ENCODE assay signal across 22 cellular contexts in the genomic region with DNA sequence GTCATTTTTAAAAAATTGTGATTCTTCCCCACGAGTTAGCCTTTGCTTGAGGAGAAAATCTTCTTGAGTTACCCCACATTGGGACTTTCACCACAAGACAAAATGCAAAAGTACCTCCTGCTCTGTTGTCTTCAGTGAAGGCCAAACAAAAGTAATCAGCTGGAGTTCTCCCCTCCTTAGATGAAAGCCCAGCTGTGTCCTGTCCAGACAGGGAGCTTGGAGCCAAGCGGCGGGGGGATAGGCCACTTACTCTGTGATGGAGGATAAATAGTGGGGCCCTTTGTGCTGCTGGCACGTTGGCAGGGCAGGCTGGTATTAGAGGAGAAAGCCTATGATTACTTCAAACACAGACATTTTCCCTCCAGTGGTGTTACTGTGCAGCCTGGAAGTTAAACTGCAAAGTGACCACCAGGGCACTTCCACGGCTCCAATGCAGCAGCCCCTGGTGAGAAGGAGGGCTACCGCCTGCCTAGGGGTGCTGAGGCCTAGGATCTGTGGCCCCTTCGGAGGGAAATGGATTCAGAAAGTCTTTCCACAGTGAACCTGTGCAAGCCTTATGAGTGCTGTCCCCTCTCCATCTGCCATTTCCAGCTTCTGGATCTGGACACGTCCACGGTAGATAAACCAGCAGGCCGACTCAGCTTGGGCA.
DNase-seq lines count a peak whose midpoint lies in the region; TF ChIP-seq lines count a peak whose summit lies in the region.
"Had no signal": no experiment of that assay in that cellular context is flagged by ENCODE, and none has a peak within 500 bp of the region (broad histone marks: within the 10 kb centered on the region; RNA-seq: fewer than 3 reads in every experiment).

No MANE protein-coding gene starts in this region.

- no peak overlapping the region for H3K4me3 ChIP-seq in neuronal stem cell (ENCODE audit: low read length in 2 of 2)
- no peak overlapping the region for H3K4me3 ChIP-seq in sigmoid colon
- no peak overlapping the region for H3K4me3 ChIP-seq in OCI-LY7 (ENCODE audit: low read depth, low read length, poor library complexity, severe bottlenecking)
- no peak overlapping the region for H3K4me3 ChIP-seq in stomach
- H3K4me3 ChIP-seq: heart left ventricle, transverse colon had no signal

- H4K20me1 ChIP-seq in OCI-LY7 (ENCODE audit: insufficient read depth, low read length), result no peaks in the 10 kb centered on the region

- no peak overlapping the region for H3K4me2 ChIP-seq in neuronal stem cell (ENCODE audit: insufficient read depth, low read length, poor library complexity, severe bottlenecking)
- no peak overlapping the region for H3K4me2 ChIP-seq in OCI-LY7 (ENCODE audit: low read length)

- no peak overlapping the region for H3K4ac ChIP-seq in neuronal stem cell (ENCODE audit: low read length)

- H3K18ac ChIP-seq in neuronal stem cell (ENCODE audit: low read length), result peak overlapping the region; percentile 79

- H4K91ac ChIP-seq in neuronal stem cell (ENCODE audit: low read depth, low read length, poor library complexity), result no peak overlapping the region

- DNase-seq in C1 segment of cervical spinal cord (lab: John Stamatoyannopoulos, UW) (peak in 8 of 14 donors; percentile 6 to 48 (median 40)), NCI-H69 (lab: John Stamatoyannopoulos, UW) (peak; percentile 85), hippocampal formation (lab: John Stamatoyannopoulos, UW) (peak; percentile 63 to 70), neuronal stem cell (ENCODE audit: low spot score) (no peak), sigmoid colon (no peak), OCI-LY7 (ENCODE audit: low spot score) (no peak), stomach (no peak)
- DNase-seq in NK-92 treated with Interleukin-12 subunit alpha and Interleukin-12 subunit beta, amount 100 ng/mL, for 24 hours (lab: John Stamatoyannopoulos, UW), result no peak
- DNase-seq: activated CD4-positive, alpha-beta T cell treated with anti-CD3 and anti-CD28 coated beads, Interleukin-2, amount 50 U/mL, for 4 hours; activated CD4-positive, CD25-positive, alpha-beta regulatory T cell; activated CD8-positive, alpha-beta memory T cell treated with anti-CD3 and anti-CD28 coated beads, Interleukin-2, amount 50 U/mL, for 4 hours; cerebellar nuclear complex; heart left ventricle; mesendoderm; naive B cell; NCI-H1105 treated with DMSO at 0.1 percent for 48 hours; NCI-H510A; stimulated activated CD4-positive, alpha-beta T cell treated with anti-CD3 and anti-CD28 coated beads, Interleukin-15, amount 100 ng/mL, for 24 hours; stimulated activated naive CD8-positive, alpha-beta T cell treated with anti-CD3 and anti-CD28 coated beads, Interleukin-15, amount 100 ng/mL, for 72 hours; transverse colon had no signal

- WGBS in neuronal stem cell (ENCODE audit: extremely low coverage in 2 of 2, insufficient read length in 2 of 2, insufficient replicate concordance in 1 of 2), 2 donors, result no CpG with 5 or more reads among the region's 10 CpGs
- 76 to 84% methylated on average over 10 of the region's 10 CpGs for WGBS in sigmoid colon, 2 donors
- 67 to 81% (median 78%) methylated on average over 8 to 10 of the region's 10 CpGs for WGBS in stomach, 5 donors

- H3K36me3 ChIP-seq in neuronal stem cell (replicated peaks in 1 of 2; ENCODE audit: control insufficient read depth in 2 of 2, insufficient read depth in 2 of 2, low read length in 2 of 2) (no peaks in the 10 kb centered on the region), sigmoid colon (no peaks in the 10 kb centered on the region), OCI-LY7 (ENCODE audit: insufficient read depth, low read length) (no peaks in the 10 kb centered on the region), stomach (no peaks in the 10 kb centered on the region)
- H3K36me3 ChIP-seq: heart left ventricle, transverse colon had no signal

- H3K9ac ChIP-seq in neuronal stem cell (ENCODE audit: low read depth, low read length, poor library complexity), result no peak overlapping the region
- H3K9ac ChIP-seq: parathyroid adenoma had no signal

- TF ChIP-seq CTCF in sigmoid colon (IDR thresholded peaks at IDR 0.05) (no peak), OCI-LY7 (conservative IDR thresholded peaks at IDR 0.05; ENCODE audit: low read length) (no peak), stomach (IDR thresholded peaks at IDR 0.05) (no peak)

- peaks cover 7 to 8% of the 10 kb centered on the region in 2 donors for H3K4me1 ChIP-seq in neuronal stem cell (ENCODE audit: control insufficient read depth in 2 of 2, insufficient read depth in 1 of 2, low read depth in 1 of 2, low read length in 2 of 2)
- no peaks in the 10 kb centered on the region for H3K4me1 ChIP-seq in sigmoid colon
- no peaks in the 10 kb centered on the region for H3K4me1 ChIP-seq in OCI-LY7 (ENCODE audit: insufficient read depth, low read length, poor library complexity, severe bottlenecking)
- no peaks in the 10 kb centered on the region for H3K4me1 ChIP-seq in stomach
- H3K4me1 ChIP-seq: parathyroid adenoma, transverse colon had no signal

- no peak overlapping the region for H2BK15ac ChIP-seq in neuronal stem cell (ENCODE audit: low read length)

- no peak overlapping the region for H3K23ac ChIP-seq in neuronal stem cell (ENCODE audit: low read depth, low read length, poor library complexity)

- intact Hi-C loops in sigmoid colon (cut with DNase I), result no loop called here
- intact Hi-C loops in OCI-LY7 (cut with micrococcal nuclease; ENCODE audit: unreplicated experiment), result no loop called here
- intact Hi-C loops in stomach (cut with DNase I; ENCODE audit: low total_unique reads), result no loop called here

- TF ChIP-seq EP300 in sigmoid colon (IDR thresholded peaks at IDR 0.05) (no peak), stomach (IDR thresholded peaks at IDR 0.05) (no peak)

- H3K9me3 ChIP-seq in neuronal stem cell (replicated peaks in 1 of 2; ENCODE audit: control insufficient read depth in 2 of 2, insufficient read depth in 1 of 2, low read depth in 1 of 2, low read length in 2 of 2) (no peaks in the 10 kb centered on the region), sigmoid colon (no peaks in the 10 kb centered on the region), OCI-LY7 (ENCODE audit: low read length) (no peaks in the 10 kb centered on the region), stomach (no peaks in the 10 kb centered on the region)
- H3K9me3 ChIP-seq: transverse colon had no signal

- H3K14ac ChIP-seq in neuronal stem cell (ENCODE audit: low read length), result no peak overlapping the region

- H3K27ac ChIP-seq in neuronal stem cell (replicated peaks; ENCODE audit: low read length) (no peak overlapping the region), sigmoid colon (no peak overlapping the region), OCI-LY7 (ENCODE audit: low read depth, low read length, poor library complexity, severe bottlenecking) (no peak overlapping the region), stomach (no peak overlapping the region)
- H3K27ac ChIP-seq: epithelial cell of prostate, heart left ventricle, parathyroid adenoma, transverse colon had no signal

- H2AFZ ChIP-seq in neuronal stem cell (ENCODE audit: low read length) (peak overlapping the region; percentile 78), OCI-LY7 (ENCODE audit: low read length) (no peak overlapping the region)
- H2AFZ ChIP-seq: parathyroid adenoma had no signal

- no peaks in the 10 kb centered on the region for H3K79me1 ChIP-seq in neuronal stem cell (ENCODE audit: low read depth, low read length)

- H2BK5ac ChIP-seq in neuronal stem cell (ENCODE audit: low read length), result peak overlapping the region; percentile 40

- POLR2A ChIA-PET in OCI-LY7 (lab: Charles Lee), result interaction anchor here (0.6 kb wide), 1 partner anchor 550 kb away, joined by 3 read pairs; a partner anchor contains a TSS

- no TSS peak for BruUV-seq in OCI-LY7 (replicated peaks; lab: Mats Ljungman, UMichigan)

- no peak overlapping the region for H2BK120ac ChIP-seq in neuronal stem cell (ENCODE audit: low read depth, low read length)

- H3K79me2 ChIP-seq in OCI-LY7 (ENCODE audit: insufficient read depth, low read depth, low read length), result no peaks in the 10 kb centered on the region
- H3K79me2 ChIP-seq: parathyroid adenoma had no signal

- CTCF ChIA-PET in OCI-LY7 (lab: Charles Lee; ENCODE audit: unreplicated experiment), result no interaction called here

- H4K8ac ChIP-seq in neuronal stem cell (ENCODE audit: low read depth, low read length), result no peak overlapping the region

- no peaks in the 10 kb centered on the region for H3K9me2 ChIP-seq in OCI-LY7 (ENCODE audit: insufficient read depth, low read length)

- H2BK12ac ChIP-seq in neuronal stem cell (ENCODE audit: low read length), result no peak overlapping the region

- TF ChIP-seq POLR2A in sigmoid colon (IDR thresholded peaks at IDR 0.05) (no peak), stomach (IDR thresholded peaks at IDR 0.05) (no peak)

- H3K27me3 ChIP-seq in neuronal stem cell (ENCODE audit: control insufficient read depth in 3 of 3, insufficient read depth in 3 of 3, low read depth in 1 of 3, low read length in 3 of 3), result no peaks in the 10 kb centered on the region
- H3K27me3 ChIP-seq in sigmoid colon, result no peaks in the 10 kb centered on the region
- no peaks in the 10 kb centered on the region for H3K27me3 ChIP-seq in stomach
- H3K27me3 ChIP-seq: heart left ventricle, transverse colon had no signal

- peak overlapping the region; percentile 44 for H2AK5ac ChIP-seq in neuronal stem cell (ENCODE audit: low read depth, low read length)

Comparison
In these comparisons a context has a peak if more than half of its experiments do, and no peak if none do; other contexts are left out.
1. DNase-seq: peak in C1 segment of cervical spinal cord (8 of 14), NCI-H69 (single experiment) and hippocampal formation (2 of 2); none in neuronal stem cell (single experiment), sigmoid colon (single experiment), OCI-LY7 (single experiment), NK-92 treated with Interleukin-12 subunit alpha and Interleukin-12 subunit beta, amount 100 ng/mL, for 24 hours (single experiment) and stomach (single experiment).